11 cellular contexts compared by ENCODE assay signal in the genomic region with DNA sequence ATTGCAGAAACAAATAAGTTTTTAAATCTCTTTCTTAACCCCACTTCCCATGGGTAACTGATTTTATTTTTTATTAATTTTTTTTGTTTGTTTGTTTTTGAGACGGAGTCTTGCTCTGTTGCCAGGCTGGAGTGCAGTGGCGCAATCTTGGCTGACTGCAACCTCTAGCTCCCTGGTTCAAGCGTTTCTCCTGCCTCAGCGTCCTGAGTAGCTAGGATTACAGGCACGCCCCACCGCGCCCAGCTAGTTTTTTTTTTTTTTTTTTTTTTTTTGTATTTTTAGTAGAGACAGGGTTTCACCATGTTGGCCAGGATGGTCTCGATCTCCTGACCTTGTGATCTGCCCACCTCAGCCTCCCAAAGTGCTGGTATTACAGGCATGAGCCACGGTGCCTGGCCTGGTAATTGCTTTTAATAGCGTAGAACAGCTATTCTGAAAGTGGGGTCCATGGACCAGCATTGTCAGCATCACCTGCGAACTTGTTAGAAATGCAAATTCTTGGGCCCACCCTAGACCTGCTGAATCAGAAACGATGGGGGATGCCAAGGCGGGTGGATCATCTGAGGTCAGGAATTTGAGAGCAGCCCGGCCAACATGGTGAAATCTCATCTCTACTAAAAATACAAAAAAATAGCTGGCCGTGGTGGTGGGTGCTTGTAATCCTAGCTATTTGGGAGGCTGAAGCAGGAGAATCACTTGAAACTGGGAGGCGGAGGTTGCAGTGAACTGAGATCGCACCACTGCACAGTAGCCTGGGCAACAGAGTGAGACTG. TPM values are rescaled to one million over a fixed set of nuclear protein-coding genes. Genes with fewer than 3 reads are reported as not detected.
"Had no signal": no experiment of that assay in that cellular context is flagged by ENCODE, and none has a peak within 500 bp of the region (broad histone marks: within the 10 kb centered on the region; RNA-seq: fewer than 3 reads in every experiment).

No MANE protein-coding gene starts in this region.

RNA-seq across cellular contexts. Expression of a gene that starts 40.5 kb away (rescaled TPM):
- total RNA-seq: activated B cell treated with CpG ODN at 0.5 μM for 24 hours; activated CD4-positive, alpha-beta T cell treated with anti-CD3 and anti-CD28 coated beads, Interleukin-2, amount 10 ng/mL, durations not matched to agents 24 days and 14 days; activated T-helper 1 cell treated with anti-CD3 and anti-CD28 coated beads, Interleukin-12 subunit alpha, Interleukin-12 subunit beta, Interleukin-2, Interleukin-4 antibody, amounts not matched to agents 30 ng/mL and 10 ng/mL and 1 ng/mL, durations not matched to agents 14 hours and 24 hours and 36 hours; epithelial cell of proximal tubule; natural killer cell; prostate gland; smooth muscle cell; subcutaneous adipose tissue; T-helper 17 cell; ureter had no signal
- polyA plus RNA-seq: mammary epithelial cell had no signal
